ENCODE assay signal across 22 cellular contexts in genomic region chr12:74999474-74999873, GRCh38.
DNase-seq lines count a peak whose midpoint lies in the region; ATAC-seq, FAIRE-seq and TF ChIP-seq lines count a peak whose summit lies in the region.
"Had no signal": no experiment of that assay in that cellular context is flagged by ENCODE, and none has a peak within 500 bp of the region (broad histone marks: within the 10 kb centered on the region; RNA-seq: fewer than 3 reads in every experiment).

No MANE protein-coding gene starts in this region.

- H2AFZ ChIP-seq in OCI-LY3 (ENCODE audit: low read depth, low read length): peak overlapping the region; percentile 72; the same call in 1 of the 2 replicates
- no peak overlapping the region for H2AFZ ChIP-seq in GM12878 (ENCODE audit: control insufficient read depth, low read depth, low read length)
- H2AFZ ChIP-seq: GM23338 had no signal

- TF ChIP-seq EP300 in A549 (IDR thresholded peaks at IDR 0.05) (no peak), GM12878 (IDR thresholded peaks at IDR 0.05; ENCODE audit: borderline replicate concordance in 1 of 2, control insufficient read depth in 1 of 2, low read depth in 2 of 2, low read length in 2 of 2) (no peak)

- H3K9me3 Mint-ChIP-seq in CD8-positive, alpha-beta T cell: peaks cover 7% of the 10 kb centered on the region
- H3K9me3 Mint-ChIP-seq: GM23338; T-helper 1 cell treated with Interleukin-12 subunit alpha and Interleukin-12 subunit beta and Interleukin-4 antibody, amounts not matched to agents 30 μg/mL and 1 μg/mL, for 36 hours had no signal

- RAD21 ChIA-PET in GM12878 (lab: Charles Lee; ENCODE audit: unreplicated experiment): interaction anchor here (1.7 to 2.1 kb wide), 2 partner anchors 11 to 15 kb away, joined by 7 read pairs; no protein-coding TSS in a partner anchor

- SMC1A ChIA-PET in GM12878 (lab: Charles Lee; ENCODE audit: uncharacterized antibody, unreplicated experiment): interaction anchor here (0.6 to 2.0 kb wide), 8 partner anchors 9 to 56 kb away, joined by 3 to 10 read pairs (median 4); no protein-coding TSS in a partner anchor

- TF ChIP-seq CTCF in A549 (IDR thresholded peaks at IDR 0.05): no peak
- no peak for TF ChIP-seq CTCF in CD8-positive, alpha-beta T cell (IDR thresholded peaks at IDR 0.05)
- no peak for TF ChIP-seq CTCF in OCI-LY3 (IDR thresholded peaks at IDR 0.05; ENCODE audit: low read depth, low read length)
- no peak for TF ChIP-seq CTCF in GM12878 (IDR thresholded peaks at IDR 0.05 in 2 of 3, conservative IDR thresholded peaks at IDR 0.05 in 1 of 3; ENCODE audit: control insufficient read depth in 2 of 3, extremely low read depth in 1 of 3, insufficient read depth in 1 of 3, low read depth in 3 of 3, low read length in 3 of 3)

- H3K36me3 Mint-ChIP-seq in CD8-positive, alpha-beta T cell: no peaks in the 10 kb centered on the region
- H3K36me3 Mint-ChIP-seq: naive B cell had no signal

- H3K4me3 ChIP-seq in A549 (no peak overlapping the region), OCI-LY3 (ENCODE audit: low read length) (peak overlapping the region; percentile 48), GM12878 (no peak overlapping the region)
- no peak overlapping the region for H3K4me3 ChIP-seq in CD8-positive, alpha-beta T cell (ENCODE audit: low read depth, low read length)
- H3K4me3 ChIP-seq: adrenal gland, GM23338, heart right ventricle had no signal

- no peaks in the 10 kb centered on the region for H3K27me3 Mint-ChIP-seq in CD8-positive, alpha-beta T cell (ENCODE audit: low read depth)
- H3K27me3 Mint-ChIP-seq: activated CD4-positive, alpha-beta T cell treated with anti-CD3 and anti-CD28 coated beads for 36 hours; naive B cell had no signal

- H3K36me3 ChIP-seq in CD8-positive, alpha-beta T cell (ENCODE audit: insufficient read depth, low read length): no peaks in the 10 kb centered on the region
- H3K36me3 ChIP-seq in OCI-LY3 (replicated peaks; ENCODE audit: low read depth, low read length): no peaks in the 10 kb centered on the region
- H3K36me3 ChIP-seq in GM12878 (ENCODE audit: control insufficient read depth in 2 of 2, insufficient read depth in 2 of 2, low read length in 1 of 2): no peaks in the 10 kb centered on the region
- H3K36me3 ChIP-seq: adrenal gland, brain microvascular endothelial cell, heart right ventricle had no signal

- FAIRE-seq in A549 (lab: Jason Lieb, UNC): no peak
- FAIRE-seq in GM12878 (lab: Jason Lieb, UNC): no peak
- FAIRE-seq: urothelium cell line had no signal

- no peaks in the 10 kb centered on the region for H3K27me3 ChIP-seq in CD8-positive, alpha-beta T cell (ENCODE audit: insufficient read depth, low read length)
- H3K27me3 ChIP-seq in OCI-LY3 (ENCODE audit: low read depth, low read length): no peaks in the 10 kb centered on the region
- H3K27me3 ChIP-seq in GM12878 (replicated peaks in 1 of 2; ENCODE audit: control insufficient read depth in 2 of 2, insufficient read depth in 2 of 2, low read length in 1 of 2): no peaks in the 10 kb centered on the region
- H3K27me3 ChIP-seq: adrenal gland, brain microvascular endothelial cell, heart right ventricle had no signal

- in situ Hi-C loops in GM12878 (cut with MboI): no loop called here

- no peaks in the 10 kb centered on the region for H4K20me1 ChIP-seq in OCI-LY3 (ENCODE audit: insufficient read depth, low read length)
- no peaks in the 10 kb centered on the region for H4K20me1 ChIP-seq in GM12878 (ENCODE audit: control insufficient read depth, insufficient read depth)

- CTCF ChIA-PET in A549 (lab: Yijun Ruan, JAX) (no interaction called here), GM12878 (lab: Yijun Ruan, JAX) (interaction anchor here (1.0 kb wide), 2 partner anchors 44 to 136 kb away, joined by 3 read pairs; no protein-coding TSS in a partner anchor)
- CTCF ChIA-PET in CD8-positive, alpha-beta T cell (lab: Charles Lee): no interaction called here

- DNase-seq in A549 (ENCODE audit: low read depth in 1 of 2, low spot score in 1 of 2) (no peak), GM12878 (ENCODE audit: low read depth, low spot score) (no peak)
- DNase-seq in CD8-positive, alpha-beta T cell: no peak
- no peak for DNase-seq in stimulated activated CD4-positive, alpha-beta T cell treated with anti-CD3 and anti-CD28 coated beads, Interleukin-12 subunit alpha, Interleukin-12 subunit beta, amount 100 ng/mL, for 4 hours
- DNase-seq: activated CD4-positive, alpha-beta T cell treated with anti-CD3 and anti-CD28 coated beads for 36 hours; activated gamma-delta T cell; adrenal gland; brain microvascular endothelial cell; DMS 273 treated with DMSO at 0.1 percent for 48 hours; effector memory CD4-positive, alpha-beta T cell; foreskin fibroblast; heart right ventricle; naive B cell; NCI-H510A treated with DMSO at 0.1 percent for 48 hours; small intestine had no signal

- H3K9ac ChIP-seq in OCI-LY3 (ENCODE audit: low read length) (no peak overlapping the region), GM12878 (ENCODE audit: control insufficient read depth, insufficient read depth, low read length) (no peak overlapping the region)

- TF ChIP-seq POLR2A in A549 (IDR thresholded peaks at IDR 0.05; ENCODE audit: low read length): no peak
- no peak for TF ChIP-seq POLR2A in GM12878 (IDR thresholded peaks at IDR 0.05; ENCODE audit: low read depth, low read length)

- no peak overlapping the region for H3K27ac ChIP-seq in A549
- no peak overlapping the region for H3K27ac ChIP-seq in CD8-positive, alpha-beta T cell (ENCODE audit: low read depth, low read length)
- no peak overlapping the region for H3K27ac ChIP-seq in OCI-LY3 (ENCODE audit: low read length)
- H3K27ac ChIP-seq in GM12878 (ENCODE audit: control insufficient read depth, insufficient read depth): no peak overlapping the region
- H3K27ac ChIP-seq: adrenal gland, brain microvascular endothelial cell, C4-2B, heart right ventricle had no signal

- POLR2A ChIA-PET in A549 (lab: Yijun Ruan, JAX) (no interaction called here), GM12878 (lab: Charles Lee) (interaction anchor here (0.6 kb wide), 1 partner anchor 924 kb away, joined by 3 read pairs; no protein-coding TSS in a partner anchor)
- POLR2A ChIA-PET in CD8-positive, alpha-beta T cell (lab: Charles Lee): no interaction called here

- 37% methylated on average over 3 of the region's 3 CpGs for WGBS in A549 (ENCODE audit: missing lambda C conversion rate)
- 16% methylated on average over 3 of the region's 3 CpGs for WGBS in GM12878 (ENCODE audit: insufficient coverage, insufficient replicate concordance, low lambda C conversion rate, missing lambda C conversion rate)

- ATAC-seq in A549: no peak
- no peak for ATAC-seq in CD8-positive, alpha-beta T cell
- peak; percentile 63 for ATAC-seq in GM12878
- no peak for ATAC-seq in activated CD4-positive, CD25-positive, alpha-beta regulatory T cell treated with anti-CD3 and anti-CD28 coated beads, Interleukin-2, amount 50 U/mL, for 24 hours
- no peak for ATAC-seq in GM18519 (IDR thresholded peaks at IDR 0.05; ENCODE audit: low FRiP score, unreplicated experiment)
- ATAC-seq: activated CD4-positive, alpha-beta T cell treated with anti-CD3 and anti-CD28 coated beads for 36 hours; GM23338; heart right ventricle had no signal

- H3K27ac Mint-ChIP-seq in CD8-positive, alpha-beta T cell: peak overlapping the region; percentile 78
- H3K27ac Mint-ChIP-seq: activated CD4-positive, alpha-beta T cell treated with anti-CD3 and anti-CD28 coated beads for 36 hours; GM23338; naive B cell; T-helper 1 cell treated with Interleukin-12 subunit alpha and Interleukin-12 subunit beta and Interleukin-4 antibody, amounts not matched to agents 30 μg/mL and 1 μg/mL, for 36 hours had no signal

- no peaks in the 10 kb centered on the region for H3K9me3 ChIP-seq in A549
- H3K9me3 ChIP-seq in CD8-positive, alpha-beta T cell (ENCODE audit: low read length): no peaks in the 10 kb centered on the region
- H3K9me3 ChIP-seq in OCI-LY3 (ENCODE audit: insufficient read depth, low read length): no peaks in the 10 kb centered on the region
- H3K9me3 ChIP-seq in GM12878 (replicated peaks; ENCODE audit: control insufficient read depth, insufficient read depth, low read length): no peaks in the 10 kb centered on the region
- H3K9me3 ChIP-seq: adrenal gland had no signal

- H3K79me2 ChIP-seq in OCI-LY3 (ENCODE audit: low read length): no peaks in the 10 kb centered on the region
- H3K79me2 ChIP-seq in GM12878 (ENCODE audit: control insufficient read depth, insufficient read depth, low read length): no peaks in the 10 kb centered on the region

- intact Hi-C loops in CD8-positive, alpha-beta T cell (cut with DNase I, micrococcal nuclease): no loop called here
- intact Hi-C loops in GM12878 (cut with micrococcal nuclease; ENCODE audit: unreplicated experiment): no loop called here

- peak overlapping the region; percentile 68 for H3K4me3 Mint-ChIP-seq in CD8-positive, alpha-beta T cell
- H3K4me3 Mint-ChIP-seq: activated CD4-positive, alpha-beta T cell treated with anti-CD3 and anti-CD28 coated beads for 36 hours; GM23338; naive B cell; T-helper 1 cell treated with Interleukin-12 subunit alpha and Interleukin-12 subunit beta and Interleukin-4 antibody, amounts not matched to agents 30 μg/mL and 1 μg/mL, for 36 hours had no signal

- no peaks in the 10 kb centered on the region for H3K4me1 ChIP-seq in A549
- H3K4me1 ChIP-seq in CD8-positive, alpha-beta T cell (ENCODE audit: insufficient read depth, low read length): no peaks in the 10 kb centered on the region
- H3K4me1 ChIP-seq in OCI-LY3 (ENCODE audit: low read length): peaks cover 7% of the 10 kb centered on the region; the same call in 1 of the 2 replicates
- H3K4me1 ChIP-seq in GM12878 (ENCODE audit: control insufficient read depth, insufficient read depth, low read length): no peaks in the 10 kb centered on the region
- H3K4me1 ChIP-seq: adrenal gland, heart right ventricle had no signal

- peak overlapping the region; percentile 40; the same call in 2 of the 3 replicates for H3K4me2 ChIP-seq in A549
- H3K4me2 ChIP-seq in OCI-LY3 (ENCODE audit: low read length): peak overlapping the region; percentile 63
- H3K4me2 ChIP-seq in GM12878 (ENCODE audit: control insufficient read depth, insufficient read depth): no peak overlapping the region
- H3K4me2 ChIP-seq: GM23338 had no signal

- BruUV-seq in GM12878 (replicated peaks; lab: Mats Ljungman, UMichigan): no TSS peak

- TF ChIP-seq RAD21 in A549 (conservative IDR thresholded peaks at IDR 0.05 in 1 of 2, IDR thresholded peaks at IDR 0.05 in 1 of 2) (no peak), GM12878 (IDR thresholded peaks at IDR 0.05; ENCODE audit: insufficient read depth, low read depth, low read length) (no peak)

- peaks cover 10% of the 10 kb centered on the region for H3K4me1 Mint-ChIP-seq in CD8-positive, alpha-beta T cell (ENCODE audit: low read depth)
- H3K4me1 Mint-ChIP-seq: GM23338, naive B cell had no signal

TF ChIP-seq in A549, 52 proteins besides CTCF, POLR2A, EP300 and RAD21 (continues in another document):
- no peak for TF ChIP-seq ZNF302 (CRISPR knock-in tag; IDR thresholded peaks at IDR 0.05)
- TF ChIP-seq SREBF2 (IDR thresholded peaks at IDR 0.05): no peak
- no peak for TF ChIP-seq KDM1A (IDR thresholded peaks at IDR 0.05; ENCODE audit: low read depth)
- no peak for TF ChIP-seq KDM5A (IDR thresholded peaks at IDR 0.05)

TF ChIP-seq in GM12878, 131 proteins besides CTCF, POLR2A, EP300 and RAD21 (continues in another document):
- no peak for TF ChIP-seq TCF12 (IDR thresholded peaks at IDR 0.05; ENCODE audit: low read depth, low read length)
- TF ChIP-seq NRF1 (conservative IDR thresholded peaks at IDR 0.05; ENCODE audit: low read depth, low read length): no peak
- TF ChIP-seq GATAD2B (conservative IDR thresholded peaks at IDR 0.05; ENCODE audit: low read depth): no peak
